Comparison of ENCODE assay signal across 8 cellular contexts in genomic region chr3:8595252-8595934, GRCh38. TPM values are rescaled to one million over a fixed set of nuclear protein-coding genes. Genes with fewer than 3 reads are reported as not detected.
"Had no signal": no experiment of that assay in that cellular context is flagged by ENCODE, and none has a peak within 500 bp of the region (broad histone marks: within the 10 kb centered on the region; RNA-seq: fewer than 3 reads in every experiment).

No MANE protein-coding gene starts in this region.

- H3K4me3 ChIP-seq: esophagus squamous epithelium, skin epidermis, transverse colon had no signal

- H3K27me3 ChIP-seq: esophagus squamous epithelium, transverse colon had no signal

- H3K4me1 ChIP-seq: transverse colon had no signal

- DNase-seq: activated effector memory CD4-positive, alpha-beta T cell treated with anti-CD3 and anti-CD28 coated beads, Interleukin-2, amount 50 U/mL, for 16 hours; activated T-cell treated with anti-CD3 and anti-CD28 coated beads, Interleukin-2, amount 50 U/mL, for 4 hours; esophagus squamous epithelium; naive thymus-derived CD4-positive, alpha-beta T cell; SW 1271; transverse colon had no signal

- H3K27ac ChIP-seq: esophagus squamous epithelium, skin epidermis, transverse colon had no signal

- H3K36me3 ChIP-seq: esophagus squamous epithelium, transverse colon had no signal

- ATAC-seq: activated T-cell treated with anti-CD3 and anti-CD28 coated beads, Interleukin-2, amount 50 U/mL, for 4 hours; naive thymus-derived CD4-positive, alpha-beta T cell had no signal

- H3K9me3 ChIP-seq: esophagus squamous epithelium, transverse colon had no signal

- FAIRE-seq: islet of Langerhans had no signal

RNA-seq across cellular contexts. Expression of gene SSUH2, which starts 49.2 kb away (rescaled TPM):
- total RNA-seq: activated T-cell treated with anti-CD3 and anti-CD28 coated beads, Interleukin-2, amount 50 U/mL, for 4 hours; naive thymus-derived CD4-positive, alpha-beta T cell had no signal
- polyA plus RNA-seq: naive thymus-derived CD4-positive, alpha-beta T cell had no signal
